29 cellular contexts compared by ENCODE assay signal in genomic region chr1:121587777-121588176, GRCh38.
DNase-seq lines count a peak whose midpoint lies in the region; ATAC-seq, FAIRE-seq and TF ChIP-seq lines count a peak whose summit lies in the region.
"Had no signal": no experiment of that assay in that cellular context is flagged by ENCODE, and none has a peak within 500 bp of the region (broad histone marks: within the 10 kb centered on the region; RNA-seq: fewer than 3 reads in every experiment).

No MANE protein-coding gene starts in this region.

- no peaks in the 10 kb centered on the region for H4K20me1 ChIP-seq in keratinocyte (ENCODE audit: control insufficient read depth, extremely low read depth, insufficient read depth, low read length)

- H3K27ac ChIP-seq in keratinocyte (ENCODE audit: control insufficient read depth, insufficient read depth, low read length) (no peak overlapping the region), right cardiac atrium (ENCODE audit: low read length) (no peak overlapping the region)
- H3K27ac ChIP-seq: body of pancreas, heart right ventricle, left ventricle myocardium inferior, parathyroid adenoma, skin epidermis, testis had no signal

- no peak overlapping the region for H2AFZ ChIP-seq in keratinocyte (ENCODE audit: control insufficient read depth, low read length)
- H2AFZ ChIP-seq: parathyroid adenoma had no signal

- no peak overlapping the region for H3K4me3 ChIP-seq in cardiac fibroblast (replicated peaks in 1 of 2; ENCODE audit: low read depth in 2 of 2, low read length in 2 of 2)
- H3K4me3 ChIP-seq in keratinocyte (ENCODE audit: control insufficient read depth in 2 of 3, extremely low read depth in 1 of 3, insufficient read depth in 2 of 3, low read depth in 1 of 3, low read length in 3 of 3) = no peak overlapping the region
- no peak overlapping the region for H3K4me3 ChIP-seq in mucosa of descending colon
- no peak overlapping the region for H3K4me3 ChIP-seq in right cardiac atrium (ENCODE audit: low read length)
- H3K4me3 ChIP-seq: body of pancreas, GM12878, heart right ventricle, left ventricle myocardium inferior, MG63, skin epidermis, testis had no signal

- ATAC-seq in mucosa of descending colon = no peak
- no peak for ATAC-seq in GM18520 (IDR thresholded peaks at IDR 0.05; ENCODE audit: unreplicated experiment)
- ATAC-seq in right cardiac atrium = no peak
- ATAC-seq: activated naive CD8-positive, alpha-beta T cell treated with anti-CD3 and anti-CD28 coated beads, Interleukin-2, amount 50 U/mL, for 24 hours; body of pancreas; GM12878; heart right ventricle had no signal

- no peaks in the 10 kb centered on the region for H3K79me2 ChIP-seq in keratinocyte (ENCODE audit: control insufficient read depth, insufficient read depth, low read length)
- H3K79me2 ChIP-seq: parathyroid adenoma had no signal

- H3K9me3 ChIP-seq in keratinocyte (ENCODE audit: control insufficient read depth, low read depth, low read length) = no peaks in the 10 kb centered on the region
- no peaks in the 10 kb centered on the region for H3K9me3 ChIP-seq in mucosa of descending colon
- no peaks in the 10 kb centered on the region for H3K9me3 ChIP-seq in right cardiac atrium (ENCODE audit: control insufficient read depth, low read length)
- H3K9me3 ChIP-seq: body of pancreas, testis had no signal

- H3K4me2 ChIP-seq in keratinocyte (ENCODE audit: control insufficient read depth, extremely low read depth, insufficient read depth, low read depth, low read length) = no peak overlapping the region

- H3K9me1 ChIP-seq in keratinocyte (ENCODE audit: control insufficient read depth, extremely low read depth, insufficient read depth, low read length) = no peaks in the 10 kb centered on the region

- H3K4me1 ChIP-seq in keratinocyte (ENCODE audit: control insufficient read depth, extremely low read depth, insufficient read depth, low read length) (no peaks in the 10 kb centered on the region), mucosa of descending colon (ENCODE audit: low read depth) (peaks cover 4% of the 10 kb centered on the region), right cardiac atrium (ENCODE audit: control insufficient read depth, insufficient read depth, low read length) (no peaks in the 10 kb centered on the region)
- H3K4me1 ChIP-seq: heart right ventricle, left ventricle myocardium inferior, parathyroid adenoma, testis had no signal

- intact Hi-C loops in mucosa of descending colon (cut with DNase I, micrococcal nuclease) (no loop called here), right cardiac atrium (cut with DNase I) (no loop called here)

- no peaks in the 10 kb centered on the region for H3K27me3 ChIP-seq in keratinocyte (ENCODE audit: control insufficient read depth, extremely low read depth, insufficient read depth, low read length)
- H3K27me3 ChIP-seq in right cardiac atrium (ENCODE audit: control insufficient read depth, insufficient read depth) = no peaks in the 10 kb centered on the region
- H3K27me3 ChIP-seq: body of pancreas, MG63, testis had no signal

- no peak overlapping the region for H3K9ac ChIP-seq in keratinocyte (ENCODE audit: control insufficient read depth, extremely low read depth, insufficient read depth, low read length)
- H3K9ac ChIP-seq: parathyroid adenoma had no signal

- dilution Hi-C loops in keratinocyte (cut with MboI; ENCODE audit: extremely low pct_ligation_motif_present, low sequenced_read_pairs) = no loop called here

- FAIRE-seq in HTR-8/SVneo (lab: Jason Lieb, UNC) (peak; percentile 9), keratinocyte (lab: Jason Lieb, UNC) (no peak)
- FAIRE-seq: GM12878 had no signal

- H3K36me3 ChIP-seq in keratinocyte (ENCODE audit: control insufficient read depth in 2 of 2, extremely low read depth in 1 of 2, insufficient read depth in 2 of 2, low read length in 2 of 2) = no peaks in the 10 kb centered on the region
- no peaks in the 10 kb centered on the region for H3K36me3 ChIP-seq in mucosa of descending colon (ENCODE audit: low read depth)
- H3K36me3 ChIP-seq: heart right ventricle, left ventricle myocardium inferior, MG63 had no signal

- peak; percentile 3 for DNase-seq in EH (ENCODE audit: low read depth)
- peak; percentile 46 for DNase-seq in HTR-8/SVneo (ENCODE audit: insufficient read length, low spot score)
- DNase-seq in cardiac fibroblast (ENCODE audit: low read depth in 2 of 2) = peak; percentile 1 to 86
- DNase-seq in keratinocyte (ENCODE audit: low read depth, low spot score) = peak; percentile 15
- DNase-seq in mucosa of descending colon = no peak
- DNase-seq in right cardiac atrium = no peak
- DNase-seq in activated CD8-positive, alpha-beta memory T cell treated with anti-CD3 and anti-CD28 coated beads, Interleukin-2, amount 50 U/mL, for 4 hours = no peak
- DNase-seq: activated B cell treated with CpG ODN at 0.5 μM for 24 hours; activated CD4-positive, alpha-beta memory T cell treated with anti-CD3 and anti-CD28 coated beads for 36 hours; activated effector memory CD4-positive, alpha-beta T cell treated with anti-CD3 and anti-CD28 coated beads, Interleukin-2, amount 50 U/mL, for 16 hours; activated naive CD8-positive, alpha-beta T cell treated with anti-CD3 and anti-CD28 coated beads, Interleukin-2, amount 50 U/mL, for 24 hours; body of pancreas; CD4-positive, alpha-beta T cell; GF-D8; heart right ventricle; left ventricle myocardium inferior; MG63; NCI-H1417 treated with DMSO at 0.1 percent for 48 hours; NCI-H2171; NCI-H526 treated with DMSO at 0.1 percent for 48 hours; Right ventricle myocardium superior; stimulated activated CD4-positive, alpha-beta T cell treated with anti-CD3 and anti-CD28 coated beads, Interleukin-1b, Interleukin-23, amount 100 ng/mL, for 48 hours; stimulated activated naive CD4-positive, alpha-beta T cell; T-helper 9 cell; testis had no signal

- TF ChIP-seq CTCF in cardiac fibroblast (IDR thresholded peaks at IDR 0.05; ENCODE audit: low read depth, low read length) = no peak
- TF ChIP-seq CTCF in keratinocyte (optimal IDR thresholded peaks at IDR 0.05 in 1 of 3, IDR thresholded peaks at IDR 0.05 in 1 of 3, conservative IDR thresholded peaks at IDR 0.05 in 1 of 3; ENCODE audit: extremely low read depth in 1 of 3, insufficient read depth in 2 of 3, low read length in 3 of 3) = no peak
- no peak for TF ChIP-seq CTCF in mucosa of descending colon (IDR thresholded peaks at IDR 0.05)

Comparison
In these comparisons a context has a peak if more than half of its experiments do, and no peak if none do; other contexts are left out.
1. DNase-seq: peak in EH (single experiment), HTR-8/SVneo (single experiment), cardiac fibroblast (2 of 2) and keratinocyte (single experiment); none in mucosa of descending colon (0 of 3), right cardiac atrium (0 of 3) and activated CD8-positive, alpha-beta memory T cell treated with anti-CD3 and anti-CD28 coated beads, Interleukin-2, amount 50 U/mL, for 4 hours (single experiment).